35 cellular contexts compared by ENCODE assay signal in genomic region chr16:20734056-20734455, GRCh38. TPM values are rescaled to one million over a fixed set of nuclear protein-coding genes. Genes with fewer than 3 reads are reported as not detected.
A peak's percentile ranks its signal among the peaks of the same experiment; 100 is the strongest.
DNase-seq lines count a peak whose midpoint lies in the region; TF ChIP-seq lines count a peak whose summit lies in the region.
"Had no signal": no experiment of that assay in that cellular context is flagged by ENCODE, and none has a peak within 500 bp of the region (broad histone marks: within the 10 kb centered on the region; RNA-seq: fewer than 3 reads in every experiment).

No MANE protein-coding gene starts in this region.

- H3K36me3 Mint-ChIP-seq in MCF 10A (ENCODE audit: insufficient read depth, unreplicated experiment), result peaks cover 58% of the 10 kb centered on the region
- H3K36me3 Mint-ChIP-seq in mesothelial cell of epicardium, result peaks cover 33% of the 10 kb centered on the region
- H3K36me3 Mint-ChIP-seq in type B pancreatic cell, result peaks cover 15% of the 10 kb centered on the region

- H3K4me2 ChIP-seq in mammary epithelial cell (ENCODE audit: insufficient read depth, low read depth, low read length) (no peak overlapping the region), osteoblast (ENCODE audit: insufficient read depth, low read length) (no peak overlapping the region)
- H3K4me2 ChIP-seq: BLaER1 treated with 17β-estradiol and CSF1 and Interleukin-3, amounts not matched to agents 10 nM and 100 nM had no signal

- H3K4me1 Mint-ChIP-seq in MCF 10A (ENCODE audit: insufficient read depth, unreplicated experiment) (peaks cover 14% of the 10 kb centered on the region), mesothelial cell of epicardium (peaks cover 34% of the 10 kb centered on the region), type B pancreatic cell (ENCODE audit: unreplicated experiment) (peaks cover 4% of the 10 kb centered on the region)

- intact Hi-C loops in MCF 10A (cut with micrococcal nuclease) (no loop called here), mammary epithelial cell (cut with micrococcal nuclease) (no loop called here)

- H3K27me3 ChIP-seq in mammary epithelial cell (ENCODE audit: insufficient read depth, low read length), result no peaks in the 10 kb centered on the region
- H3K27me3 ChIP-seq in osteoblast (ENCODE audit: insufficient read depth, low read length), result no peaks in the 10 kb centered on the region
- H3K27me3 ChIP-seq: BLaER1 treated with 17β-estradiol and CSF1 and Interleukin-3, amounts not matched to agents 10 nM and 100 nM; esophagus squamous epithelium; upper lobe of left lung had no signal

- BruUV-seq in MCF 10A (replicated peaks; lab: Mats Ljungman, UMichigan), result no TSS peak
- no TSS peak for BruUV-seq in mammary epithelial cell (replicated peaks; lab: Mats Ljungman, UMichigan)

- POLR2A ChIA-PET in MCF 10A (lab: Yijun Ruan, JAX) (interaction anchor here (0.7 kb wide), 2 partner anchors 515 to 1254 kb away, joined by 3 read pairs; no protein-coding TSS in a partner anchor), RWPE1 (lab: Yijun Ruan, JAX; ENCODE audit: low non-redundant PET) (no interaction called here)

- 73% methylated on average over 3 of the region's 3 CpGs for WGBS in mammary epithelial cell (ENCODE audit: low coverage, missing lambda C conversion rate)

- H3K4me3 ChIP-seq in mammary epithelial cell (replicated peaks in 1 of 3; ENCODE audit: insufficient read depth in 1 of 3, low read depth in 2 of 3, low read length in 3 of 3), result no peak overlapping the region
- H3K4me3 ChIP-seq in osteoblast (ENCODE audit: insufficient read depth, low read length), result no peak overlapping the region
- H3K4me3 ChIP-seq: BLaER1 treated with 17β-estradiol and CSF1 and Interleukin-3, amounts not matched to agents 10 nM and 100 nM; coronary artery; esophagus squamous epithelium; GM12878; lung; upper lobe of left lung had no signal

- TF ChIP-seq CTCF in MCF 10A (IDR thresholded peaks at IDR 0.05; ENCODE audit: unreplicated experiment) (no peak), mammary epithelial cell (conservative IDR thresholded peaks at IDR 0.05 in 1 of 2, IDR thresholded peaks at IDR 0.05 in 1 of 2; ENCODE audit: extremely low read depth in 1 of 2, insufficient read depth in 1 of 2, low read depth in 1 of 2, low read length in 2 of 2) (no peak), mesothelial cell of epicardium (IDR thresholded peaks at IDR 0.05; ENCODE audit: unreplicated experiment) (no peak), type B pancreatic cell (conservative IDR thresholded peaks at IDR 0.05) (no peak), RWPE1 (conservative IDR thresholded peaks at IDR 0.05; ENCODE audit: low read depth) (no peak), osteoblast (IDR thresholded peaks at IDR 0.05; ENCODE audit: extremely low read depth, low read depth, low read length) (no peak)

- DNase-seq in MCF 10A (ENCODE audit: unreplicated experiment), result no peak
- DNase-seq in mammary epithelial cell, result no peak
- no peak for DNase-seq in erythroblast (lab: John Stamatoyannopoulos, UW)
- DNase-seq in mesothelial cell of epicardium (ENCODE audit: low spot score in 2 of 2, unreplicated experiment in 2 of 2), result no peak
- DNase-seq in type B pancreatic cell (ENCODE audit: extremely low spot score, unreplicated experiment), result no peak
- DNase-seq in glomerular visceral epithelial cell (ENCODE audit: extremely low spot score), result no peak
- DNase-seq in RWPE1 (ENCODE audit: low spot score), result no peak
- no peak for DNase-seq in osteoblast (ENCODE audit: insufficient read length, low spot score, missing footprints)
- DNase-seq: activated CD4-positive, alpha-beta T cell treated with anti-CD3 and anti-CD28 coated beads for 48 hours; activated CD8-positive, alpha-beta memory T cell treated with anti-CD3 and anti-CD28 coated beads, Interleukin-2, amount 10 ng/mL, durations not matched to agents 7 days and 5 days; activated naive CD4-positive, alpha-beta T cell treated with anti-CD3 and anti-CD28 coated beads, Interleukin-2, amount 50 U/mL, for 16 hours; caudate nucleus; COR-L47; esophagus squamous epithelium; foreskin melanocyte; NCI-H1048; NCI-H1694 treated with DMSO at 0.1 percent for 48 hours; NCI-H446 treated with DMSO at 0.1 percent for 48 hours; NCI-H774; posterior cingulate gyrus; right cardiac atrium; SHP77 treated with DMSO at 0.1 percent for 48 hours; stimulated activated CD4-positive, alpha-beta T cell treated with anti-CD3 and anti-CD28 coated beads, Interleukin-2, amount 100 ng/mL, for 24 hours; stimulated activated CD8-positive, alpha-beta memory T cell treated with anti-CD3 and anti-CD28 coated beads, Interleukin-4, amount 100 ng/mL, for 48 hours; stimulated activated naive CD8-positive, alpha-beta T cell treated with anti-CD3 and anti-CD28 coated beads, Interleukin-15, amount 100 ng/mL, for 72 hours; T-helper 9 cell; upper lobe of left lung had no signal

- H3K9me3 Mint-ChIP-seq in MCF 10A (ENCODE audit: unreplicated experiment) (no peaks in the 10 kb centered on the region), mesothelial cell of epicardium (no peaks in the 10 kb centered on the region), type B pancreatic cell (no peaks in the 10 kb centered on the region)
- H3K9me3 Mint-ChIP-seq: activated T-helper 1 cell treated with anti-CD3 and anti-CD28 coated beads, Interleukin-12 subunit alpha, Interleukin-12 subunit beta, Interleukin-2, Interleukin-4 antibody, amounts not matched to agents 30 ng/mL and 10 ng/mL and 1 ng/mL, durations not matched to agents 14 hours and 24 hours and 36 hours; stimulated activated naive CD8-positive, alpha-beta T cell treated with anti-CD3 and anti-CD28 coated beads, Interleukin-15, amount 100 ng/mL, for 72 hours had no signal

- no peaks in the 10 kb centered on the region for H3K9me3 ChIP-seq in mammary epithelial cell (replicated peaks; ENCODE audit: insufficient read depth, low read length)
- H3K9me3 ChIP-seq in osteoblast (ENCODE audit: low read depth, low read length), result no peaks in the 10 kb centered on the region
- H3K9me3 ChIP-seq: BLaER1 treated with 17β-estradiol and CSF1 and Interleukin-3, amounts not matched to agents 10 nM and 100 nM; esophagus squamous epithelium; upper lobe of left lung had no signal

- peaks cover 23% of the 10 kb centered on the region for H3K79me2 ChIP-seq in mammary epithelial cell (ENCODE audit: insufficient read depth, low read length)
- H3K79me2 ChIP-seq in osteoblast (ENCODE audit: insufficient read depth, low read length), result peaks cover 12% of the 10 kb centered on the region

- in situ Hi-C loops in mammary epithelial cell (cut with MboI; ENCODE audit: low sequenced_read_pairs in 2 of 2), result no loop called here

- peak overlapping the region; percentile 31 for H3K27ac Mint-ChIP-seq in MCF 10A (ENCODE audit: low read depth, unreplicated experiment)
- peak overlapping the region; percentile 85 for H3K27ac Mint-ChIP-seq in mesothelial cell of epicardium
- peak overlapping the region; percentile 8 for H3K27ac Mint-ChIP-seq in type B pancreatic cell
- H3K27ac Mint-ChIP-seq: activated CD8-positive, alpha-beta memory T cell treated with anti-CD3 and anti-CD28 coated beads, Interleukin-2, amount 10 ng/mL, durations not matched to agents 7 days and 5 days; activated T-helper 1 cell treated with anti-CD3 and anti-CD28 coated beads, Interleukin-12 subunit alpha, Interleukin-12 subunit beta, Interleukin-2, Interleukin-4 antibody, amounts not matched to agents 30 ng/mL and 10 ng/mL and 1 ng/mL, durations not matched to agents 14 hours and 24 hours and 36 hours had no signal

- H3K4me1 ChIP-seq in mammary epithelial cell (ENCODE audit: insufficient read depth, low read length) (no peaks in the 10 kb centered on the region), osteoblast (ENCODE audit: insufficient read depth, low read length) (no peaks in the 10 kb centered on the region)

- no peak overlapping the region for H3K9ac ChIP-seq in mammary epithelial cell (ENCODE audit: insufficient read depth, low read length)
- H3K9ac ChIP-seq: BLaER1 treated with 17β-estradiol and CSF1 and Interleukin-3, amounts not matched to agents 10 nM and 100 nM had no signal

- TF ChIP-seq POLR2A in erythroblast (IDR thresholded peaks at IDR 0.05; ENCODE audit: low read length), result peak; percentile 33

- CTCF ChIA-PET in MCF 10A (lab: Yijun Ruan, JAX), result interaction anchor here (0.7 kb wide), 1 partner anchor 351 kb away, joined by 3 read pairs; no protein-coding TSS in a partner anchor
- CTCF ChIA-PET in mammary epithelial cell (lab: Charles Lee; ENCODE audit: low non-redundant PET), result no interaction called here
- CTCF ChIA-PET in RWPE1 (lab: Yijun Ruan, JAX), result interaction anchor here (0.6 to 0.7 kb wide), 2 partner anchors 11 to 419 kb away, joined by 3 read pairs; no protein-coding TSS in a partner anchor

- H3K36me3 ChIP-seq in mammary epithelial cell (ENCODE audit: insufficient read depth, low read length) (peaks cover 28% of the 10 kb centered on the region), osteoblast (ENCODE audit: insufficient read depth, low read length) (peaks cover 38% of the 10 kb centered on the region)

- H2AFZ ChIP-seq in mammary epithelial cell (ENCODE audit: low read depth, low read length) (no peak overlapping the region), osteoblast (ENCODE audit: low read length) (no peak overlapping the region)

- H3K27me3 Mint-ChIP-seq in MCF 10A (ENCODE audit: insufficient read depth, unreplicated experiment) (no peaks in the 10 kb centered on the region), mesothelial cell of epicardium (ENCODE audit: low read depth) (no peaks in the 10 kb centered on the region), type B pancreatic cell (no peaks in the 10 kb centered on the region)
- H3K27me3 Mint-ChIP-seq: activated CD8-positive, alpha-beta memory T cell treated with anti-CD3 and anti-CD28 coated beads, Interleukin-2, amount 10 ng/mL, durations not matched to agents 7 days and 5 days; stimulated activated naive CD8-positive, alpha-beta T cell treated with anti-CD3 and anti-CD28 coated beads, Interleukin-15, amount 100 ng/mL, for 72 hours had no signal

- dilution Hi-C loops in mammary epithelial cell (cut with HindIII; ENCODE audit: low sequenced_read_pairs), result no loop called here

- H3K4me3 Mint-ChIP-seq in MCF 10A (ENCODE audit: unreplicated experiment) (no peak overlapping the region), mesothelial cell of epicardium (no peak overlapping the region), type B pancreatic cell (no peak overlapping the region)
- H3K4me3 Mint-ChIP-seq: activated CD8-positive, alpha-beta memory T cell treated with anti-CD3 and anti-CD28 coated beads, Interleukin-2, amount 10 ng/mL, durations not matched to agents 7 days and 5 days; activated T-helper 1 cell treated with anti-CD3 and anti-CD28 coated beads, Interleukin-12 subunit alpha, Interleukin-12 subunit beta, Interleukin-2, Interleukin-4 antibody, amounts not matched to agents 30 ng/mL and 10 ng/mL and 1 ng/mL, durations not matched to agents 14 hours and 24 hours and 36 hours; stimulated activated naive CD8-positive, alpha-beta T cell treated with anti-CD3 and anti-CD28 coated beads, Interleukin-15, amount 100 ng/mL, for 72 hours had no signal

- H3K27ac ChIP-seq in mammary epithelial cell (ENCODE audit: insufficient read depth, low read depth, low read length), result no peak overlapping the region
- H3K27ac ChIP-seq in RWPE1, result no peak overlapping the region
- H3K27ac ChIP-seq in osteoblast (ENCODE audit: low read depth, low read length), result no peak overlapping the region
- H3K27ac ChIP-seq: BLaER1 treated with 17β-estradiol and CSF1 and Interleukin-3, amounts not matched to agents 10 nM and 100 nM; coronary artery; VCaP had no signal

- H4K20me1 ChIP-seq in mammary epithelial cell (ENCODE audit: insufficient read depth, low read length), result no peaks in the 10 kb centered on the region
- H4K20me1 ChIP-seq in osteoblast (ENCODE audit: insufficient read depth, low read length), result peaks cover 16% of the 10 kb centered on the region

RNA-seq across cellular contexts. Expression of gene THUMPD1, which starts 7.6 kb away (rescaled TPM):
- total RNA-seq in MCF 10A (2022) (26.5 and 38.7 TPM in 2 replicates), mammary epithelial cell (10 to 100 TPM; 28.3 to 78.3 TPM), mesothelial cell of epicardium (35.5 to 38.8 TPM (median 37.9 TPM) in 3 replicates), type B pancreatic cell (ENCODE audit: low replicate concordance) (38.5 and 39.0 TPM in 2 replicates), osteoblast (78.9 and 82.5 TPM in 2 replicates)
- 32.2 TPM for polyA plus RNA-seq in mammary epithelial cell
- polyA minus RNA-seq in mammary epithelial cell, result 15.7 TPM

RNA-seq across cellular contexts. Expression of gene ACSM3, which starts 29.8 kb away (rescaled TPM):
- 2.0 and 2.3 TPM in 2 replicates for total RNA-seq in MCF 10A (2022)
- 1 to 10 TPM; 1.1 to 1.5 TPM for total RNA-seq in mammary epithelial cell
- 0.39 TPM for polyA plus RNA-seq in mammary epithelial cell
- polyA minus RNA-seq in mammary epithelial cell, result not detected
- 115 to 122 TPM (median 118 TPM) in 3 replicates for total RNA-seq in mesothelial cell of epicardium
- 22.6 and 51.2 TPM in 2 replicates for total RNA-seq in type B pancreatic cell (ENCODE audit: low replicate concordance)
- total RNA-seq in osteoblast, result 0.88 and 1.1 TPM in 2 replicates

RNA-seq across cellular contexts. Expression of gene ACSM1, which starts 36.6 kb away (rescaled TPM):
- not detected in 2 replicates for total RNA-seq in MCF 10A (2022)
- total RNA-seq in mammary epithelial cell, result under 1 TPM; 0.33 to 0.35 TPM
- polyA plus RNA-seq in mammary epithelial cell, result 0.69 TPM
- not detected for polyA minus RNA-seq in mammary epithelial cell
- 0.66 to 0.97 TPM (median 0.76 TPM) in 3 replicates for total RNA-seq in mesothelial cell of epicardium
- 0.36 TPM in 1 of 2 replicates, not detected in the other for total RNA-seq in type B pancreatic cell (ENCODE audit: low replicate concordance)
- not detected in 2 replicates for total RNA-seq in osteoblast
- total RNA-seq: activated CD8-positive, alpha-beta memory T cell treated with anti-CD3 and anti-CD28 coated beads, Interleukin-2, amount 10 ng/mL, durations not matched to agents 7 days and 5 days; activated T-helper 1 cell treated with anti-CD3 and anti-CD28 coated beads, Interleukin-12 subunit alpha, Interleukin-12 subunit beta, Interleukin-2, Interleukin-4 antibody, amounts not matched to agents 30 ng/mL and 10 ng/mL and 1 ng/mL, durations not matched to agents 14 hours and 24 hours and 36 hours; HT-29 had no signal
- polyA plus RNA-seq: neural cell had no signal

Comparison
In these comparisons a context has a peak if more than half of its experiments do, and no peak if none do; other contexts are left out.
1. H3K27ac Mint-ChIP-seq: peak in every context shown above with its lines; median percentile 85 in mesothelial cell of epicardium; 31 in MCF 10A; 8 in type B pancreatic cell.